8 cellular contexts compared by ENCODE assay signal in the genomic region with DNA sequence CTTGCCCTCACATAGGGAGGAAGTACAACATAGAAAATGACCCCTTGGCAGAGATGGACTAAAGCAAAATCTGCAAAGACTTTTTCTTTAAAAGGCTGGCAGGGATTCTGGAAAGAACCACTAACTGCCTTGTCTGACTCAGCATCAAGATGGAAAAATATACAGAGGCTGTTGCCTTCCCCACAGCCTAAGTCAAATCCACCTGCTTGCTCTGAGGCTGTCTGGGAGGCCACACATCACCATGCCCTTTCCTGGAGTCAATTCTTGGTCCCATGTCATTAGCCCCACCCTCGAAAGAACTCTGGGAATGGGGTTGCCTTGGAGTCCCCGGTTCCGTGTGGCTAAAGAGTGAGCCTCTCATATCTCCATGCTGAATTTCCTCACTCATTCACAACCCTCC. TPM values are rescaled to one million over a fixed set of nuclear protein-coding genes. Genes with fewer than 3 reads are reported as not detected.
DNase-seq lines count a peak whose midpoint lies in the region; ATAC-seq and TF ChIP-seq lines count a peak whose summit lies in the region.
"Had no signal": no experiment of that assay in that cellular context is flagged by ENCODE, and none has a peak within 500 bp of the region (broad histone marks: within the 10 kb centered on the region; RNA-seq: fewer than 3 reads in every experiment).

No MANE protein-coding gene starts in this region.

- CTCF ChIA-PET in activated CD8-positive, alpha-beta T cell treated with anti-CD3 and anti-CD28 coated beads for 36 hours (lab: Charles Lee): interaction anchor here (1.3 to 12.9 kb wide), 2 partner anchors 80 to 364 kb away, joined by 4 to 136 read pairs; partner anchors contain the start of genes APLF and FBXO48

- H3K4me3 Mint-ChIP-seq in activated CD8-positive, alpha-beta T cell treated with anti-CD3 and anti-CD28 coated beads for 36 hours: peak overlapping the region; percentile 53

- POLR2A ChIA-PET in activated CD8-positive, alpha-beta T cell treated with anti-CD3 and anti-CD28 coated beads for 36 hours (lab: Charles Lee): no interaction called here

- no peaks in the 10 kb centered on the region for H3K9me3 Mint-ChIP-seq in activated CD8-positive, alpha-beta T cell treated with anti-CD3 and anti-CD28 coated beads for 36 hours

- peak overlapping the region; percentile 94 for H3K27ac Mint-ChIP-seq in activated CD8-positive, alpha-beta T cell treated with anti-CD3 and anti-CD28 coated beads for 36 hours

- H3K4me1 ChIP-seq in stomach smooth muscle (ENCODE audit: control insufficient read depth, insufficient read depth, low read length): peaks cover 39% of the 10 kb centered on the region

- no peaks in the 10 kb centered on the region for H3K27me3 Mint-ChIP-seq in activated CD8-positive, alpha-beta T cell treated with anti-CD3 and anti-CD28 coated beads for 36 hours

- no peak for DNase-seq in HL-60 (ENCODE audit: low read depth in 1 of 2, low spot score in 1 of 2)
- DNase-seq in activated CD8-positive, alpha-beta T cell treated with anti-CD3 and anti-CD28 coated beads for 36 hours: no peak
- DNase-seq in left ventricle myocardium superior: no peak
- no peak for DNase-seq in NCI-H1105 treated with DMSO at 0.1 percent for 48 hours (lab: John Stamatoyannopoulos, UW)

- peaks cover 14% of the 10 kb centered on the region for H3K36me3 Mint-ChIP-seq in activated CD8-positive, alpha-beta T cell treated with anti-CD3 and anti-CD28 coated beads for 36 hours (ENCODE audit: low read depth)

- H3K4me1 Mint-ChIP-seq in activated CD8-positive, alpha-beta T cell treated with anti-CD3 and anti-CD28 coated beads for 36 hours (ENCODE audit: low read depth): peaks cover 66% of the 10 kb centered on the region

- H3K4me3 ChIP-seq in HL-60 (replicated peaks; ENCODE audit: insufficient read depth, low read length): no peak overlapping the region
- H3K4me3 ChIP-seq in stomach smooth muscle (ENCODE audit: low read length in 2 of 2): peak overlapping the region in 1 of 2 donors; percentile 22

- H3K27ac ChIP-seq in HL-60 (replicated peaks) (peak overlapping the region; percentile 43), stomach smooth muscle (ENCODE audit: low read length) (peak overlapping the region; percentile 95)

- H3K36me3 ChIP-seq in stomach smooth muscle (ENCODE audit: control insufficient read depth in 2 of 2, insufficient read depth in 2 of 2, low read length in 2 of 2): no peaks in the 10 kb centered on the region

- no peaks in the 10 kb centered on the region for H3K27me3 ChIP-seq in HL-60 (ENCODE audit: insufficient read depth, poor library complexity, severe bottlenecking)
- no peaks in the 10 kb centered on the region for H3K27me3 ChIP-seq in stomach smooth muscle (ENCODE audit: control insufficient read depth in 1 of 2, insufficient read depth in 2 of 2, low read length in 2 of 2)

- peak overlapping the region; percentile 47 to 52 for H3K9ac ChIP-seq in stomach smooth muscle (ENCODE audit: low read length in 2 of 2)

- ATAC-seq in activated CD8-positive, alpha-beta T cell treated with anti-CD3 and anti-CD28 coated beads for 36 hours: peak; percentile 16
- ATAC-seq in left ventricle myocardium superior: peak; percentile 1
- no peak for ATAC-seq in HG02973 (IDR thresholded peaks at IDR 0.05; ENCODE audit: unreplicated experiment)
- ATAC-seq in GM18861 (IDR thresholded peaks at IDR 0.05; ENCODE audit: unreplicated experiment): no peak

- no peaks in the 10 kb centered on the region for H3K9me3 ChIP-seq in stomach smooth muscle (ENCODE audit: control insufficient read depth in 2 of 2, low read length in 2 of 2)

- intact Hi-C loops in activated CD8-positive, alpha-beta T cell treated with anti-CD3 and anti-CD28 coated beads for 36 hours (cut with micrococcal nuclease): loop anchor here (5.0 kb wide), 2 partner anchors 81 to 364 kb away; partner anchors contain the start of genes APLF and FBXO48
- intact Hi-C loops in left ventricle myocardium superior (cut with micrococcal nuclease): loop anchor here (10.0 kb wide), 1 partner anchor 57 kb away; no protein-coding TSS in a partner anchor

- TF ChIP-seq CTCF in HL-60 (IDR thresholded peaks at IDR 0.05; ENCODE audit: insufficient read depth, low read length): no peak
- TF ChIP-seq CTCF in activated CD8-positive, alpha-beta T cell treated with anti-CD3 and anti-CD28 coated beads for 36 hours (IDR thresholded peaks at IDR 0.05): no peak

RNA-seq across cellular contexts. Expression of gene BMP10, which starts 39.5 kb away (rescaled TPM):
- total RNA-seq in activated CD8-positive, alpha-beta T cell treated with anti-CD3 and anti-CD28 coated beads for 36 hours: not detected
- total RNA-seq in left ventricle myocardium superior: 0.25 TPM
- total RNA-seq: bronchial epithelial cell had no signal

Comparison
In these comparisons a context has a peak if more than half of its experiments do, and no peak if none do; other contexts are left out.
1. ATAC-seq: peak in activated CD8-positive, alpha-beta T cell treated with anti-CD3 and anti-CD28 coated beads for 36 hours (single experiment) and left ventricle myocardium superior (single experiment); none in HG02973 (single experiment) and GM18861 (single experiment).